17 cellular contexts compared by ENCODE assay signal in genomic region chr1:232987741-232988140, GRCh38. TPM values are rescaled to one million over a fixed set of nuclear protein-coding genes. Genes with fewer than 3 reads are reported as not detected.
DNase-seq lines count a peak whose midpoint lies in the region; ATAC-seq and TF ChIP-seq lines count a peak whose summit lies in the region.
"Had no signal": no experiment of that assay in that cellular context is flagged by ENCODE, and none has a peak within 500 bp of the region (broad histone marks: within the 10 kb centered on the region; RNA-seq: fewer than 3 reads in every experiment).

No MANE protein-coding gene starts in this region.

- H3K36me3 Mint-ChIP-seq in endodermal cell (ENCODE audit: low read depth) (peaks cover 29% of the 10 kb centered on the region), osteocyte (ENCODE audit: unreplicated experiment) (peaks cover 15% of the 10 kb centered on the region), nephron progenitor cell (ENCODE audit: low read depth) (peaks cover 21% of the 10 kb centered on the region)

- H3K27ac ChIP-seq in SJSA1 = peak overlapping the region; percentile 17; the same call in 1 of the 2 replicates
- no peak overlapping the region for H3K27ac ChIP-seq in endodermal cell (ENCODE audit: low read depth, low read length)
- H3K27ac ChIP-seq in Karpas-422 (ENCODE audit: low read length) = no peak overlapping the region
- H3K27ac ChIP-seq: BLaER1, GM23248, HL-60 had no signal

- H3K4me3 Mint-ChIP-seq in endodermal cell = no peak overlapping the region
- no peak overlapping the region for H3K4me3 Mint-ChIP-seq in osteocyte (ENCODE audit: unreplicated experiment)
- no peak overlapping the region for H3K4me3 Mint-ChIP-seq in nephron progenitor cell
- H3K4me3 Mint-ChIP-seq: CD14-positive monocyte; CD4-positive, alpha-beta memory T cell; HFFc6 had no signal

- 93 to 100% methylated on average over 2 to 13 of the region's 13 CpGs for WGBS in endodermal cell (ENCODE audit: insufficient coverage in 1 of 2, insufficient read length in 1 of 2), 2 experiments

- TF ChIP-seq CTCF in endodermal cell (conservative IDR thresholded peaks at IDR 0.05) (no peak), osteocyte (IDR thresholded peaks at IDR 0.05) (no peak), nephron progenitor cell (IDR thresholded peaks at IDR 0.05) (no peak)

- no peaks in the 10 kb centered on the region for H3K27me3 ChIP-seq in H7 (ENCODE audit: control insufficient read depth, insufficient read depth, low read length)
- H3K27me3 ChIP-seq in SJSA1 (replicated peaks) = no peaks in the 10 kb centered on the region
- H3K27me3 ChIP-seq in endodermal cell (ENCODE audit: control insufficient read depth, insufficient read depth, low read length, poor library complexity, severe bottlenecking) = no peaks in the 10 kb centered on the region
- H3K27me3 ChIP-seq in Karpas-422 (ENCODE audit: low read length) = no peaks in the 10 kb centered on the region
- H3K27me3 ChIP-seq: BLaER1 had no signal

- no peak for ATAC-seq in GM21515 (IDR thresholded peaks at IDR 0.05; ENCODE audit: unreplicated experiment)

- no peak overlapping the region for H3K27ac Mint-ChIP-seq in endodermal cell
- H3K27ac Mint-ChIP-seq in osteocyte (ENCODE audit: unreplicated experiment) = no peak overlapping the region
- H3K27ac Mint-ChIP-seq in nephron progenitor cell = no peak overlapping the region
- H3K27ac Mint-ChIP-seq: HFFc6 had no signal

- peaks cover 9% of the 10 kb centered on the region for H3K36me3 ChIP-seq in H7 (replicated peaks; ENCODE audit: control insufficient read depth, insufficient read depth, low read length)
- H3K36me3 ChIP-seq in SJSA1 = 0 out of 2 replicates have a peak, but pooled peaks cover 3% of the 10 kb centered on the region
- no peaks in the 10 kb centered on the region for H3K36me3 ChIP-seq in endodermal cell (ENCODE audit: control insufficient read depth, insufficient read depth, low read length)
- no peaks in the 10 kb centered on the region for H3K36me3 ChIP-seq in Karpas-422 (ENCODE audit: insufficient read depth, low read length)

- no peak overlapping the region for H3K4me2 ChIP-seq in Karpas-422 (ENCODE audit: low read depth, low read length, poor library complexity, severe bottlenecking)
- H3K4me2 ChIP-seq: BLaER1 had no signal

- DNase-seq in H7 (peak; percentile 26), SJSA1 (ENCODE audit: low read depth in 1 of 2, low spot score in 2 of 2) (no peak), endodermal cell (peak; percentile 35), osteocyte (ENCODE audit: extremely low spot score, unreplicated experiment) (peak; percentile 83), Karpas-422 (no peak), nephron progenitor cell (no peak)
- DNase-seq: 8988T; CD4-positive, alpha-beta memory T cell; DMS153; DMS79; GDM1; GM23248 had no signal

- H3K9me3 Mint-ChIP-seq in endodermal cell = peaks cover 8% of the 10 kb centered on the region
- H3K9me3 Mint-ChIP-seq in osteocyte (ENCODE audit: unreplicated experiment) = no peaks in the 10 kb centered on the region
- peaks cover 11% of the 10 kb centered on the region for H3K9me3 Mint-ChIP-seq in nephron progenitor cell

- peaks cover 24% of the 10 kb centered on the region for H3K4me1 ChIP-seq in SJSA1 (replicated peaks)
- no peaks in the 10 kb centered on the region for H3K4me1 ChIP-seq in endodermal cell (ENCODE audit: control insufficient read depth, insufficient read depth, low read length)
- H3K4me1 ChIP-seq in Karpas-422 (ENCODE audit: low read length) = no peaks in the 10 kb centered on the region
- H3K4me1 ChIP-seq: BLaER1 had no signal

- H2AFZ ChIP-seq in Karpas-422 (ENCODE audit: low read length) = no peak overlapping the region
- H2AFZ ChIP-seq: GM23248 had no signal

- H3K79me2 ChIP-seq in Karpas-422 (ENCODE audit: low read length) = no peaks in the 10 kb centered on the region

- H4K20me1 ChIP-seq in Karpas-422 (ENCODE audit: insufficient read depth, low read depth, low read length) = no peaks in the 10 kb centered on the region
- H4K20me1 ChIP-seq: BLaER1 had no signal

- H3K4me1 Mint-ChIP-seq in endodermal cell = no peaks in the 10 kb centered on the region
- peaks cover 3% of the 10 kb centered on the region for H3K4me1 Mint-ChIP-seq in osteocyte (ENCODE audit: unreplicated experiment)
- H3K4me1 Mint-ChIP-seq in nephron progenitor cell = peaks cover 43% of the 10 kb centered on the region
- H3K4me1 Mint-ChIP-seq: CD14-positive monocyte; CD4-positive, alpha-beta memory T cell had no signal

- H3K9me3 ChIP-seq in SJSA1 (replicated peaks) = no peaks in the 10 kb centered on the region
- H3K9me3 ChIP-seq in endodermal cell (ENCODE audit: control insufficient read depth, low read length) = peaks cover under 1% of the 10 kb centered on the region
- H3K9me3 ChIP-seq in Karpas-422 (ENCODE audit: low read length) = no peaks in the 10 kb centered on the region

- H3K9me2 ChIP-seq in Karpas-422 (replicated peaks; ENCODE audit: insufficient read depth, low read length) = no peaks in the 10 kb centered on the region

- no peak overlapping the region for H3K9ac ChIP-seq in endodermal cell (ENCODE audit: extremely low read depth, low read length, poor library complexity, severe bottlenecking)
- no peak overlapping the region for H3K9ac ChIP-seq in Karpas-422 (ENCODE audit: low read length)
- H3K9ac ChIP-seq: BLaER1, GM23248 had no signal

- H3K27me3 Mint-ChIP-seq in endodermal cell (ENCODE audit: insufficient read depth) = no peaks in the 10 kb centered on the region
- no peaks in the 10 kb centered on the region for H3K27me3 Mint-ChIP-seq in osteocyte (ENCODE audit: unreplicated experiment)
- no peaks in the 10 kb centered on the region for H3K27me3 Mint-ChIP-seq in nephron progenitor cell (ENCODE audit: low read depth, poor library complexity)
- H3K27me3 Mint-ChIP-seq: CD4-positive, alpha-beta memory T cell had no signal

- no peak overlapping the region for H3K4me3 ChIP-seq in H7 (ENCODE audit: insufficient read depth, low read depth, low read length)
- H3K4me3 ChIP-seq in SJSA1 = no peak overlapping the region
- H3K4me3 ChIP-seq in endodermal cell (ENCODE audit: low read length) = no peak overlapping the region
- H3K4me3 ChIP-seq in Karpas-422 (ENCODE audit: low read length) = no peak overlapping the region
- H3K4me3 ChIP-seq: BLaER1, GM23248 had no signal

RNA-seq across cellular contexts. Expression of gene NTPCR, which starts 37.3 kb away (rescaled TPM):
- total RNA-seq in H7 (2014; rRNA removed; shearing (Covaris generic)) = 61.5 and 82.5 TPM in 2 replicates
- total RNA-seq in SJSA1 (2014; rRNA removed; shearing (Covaris generic)) = 40.2 and 46.6 TPM in 2 replicates
- total RNA-seq in endodermal cell = 10 to 100 TPM; 30.9 to 43.3 TPM
- polyA plus RNA-seq in endodermal cell (2013, experiment 1 of 2) = 95.2 TPM
- 86.8 TPM for polyA plus RNA-seq in endodermal cell (2013, experiment 2 of 2)
- 28.3 and 29.6 TPM in 2 replicates for total RNA-seq in osteocyte
- 14.9 and 33.1 TPM in 2 replicates for total RNA-seq in Karpas-422 (2014; rRNA removed; shearing (Covaris generic); ENCODE audit: low replicate concordance)

Comparison
In these comparisons a context has a peak if more than half of its experiments do, and no peak if none do; other contexts are left out.
1. DNase-seq: peak in H7 (single experiment), endodermal cell (single experiment) and osteocyte (single experiment); none in SJSA1 (0 of 2), Karpas-422 (single experiment) and nephron progenitor cell (single experiment).